In the genomic region with DNA sequence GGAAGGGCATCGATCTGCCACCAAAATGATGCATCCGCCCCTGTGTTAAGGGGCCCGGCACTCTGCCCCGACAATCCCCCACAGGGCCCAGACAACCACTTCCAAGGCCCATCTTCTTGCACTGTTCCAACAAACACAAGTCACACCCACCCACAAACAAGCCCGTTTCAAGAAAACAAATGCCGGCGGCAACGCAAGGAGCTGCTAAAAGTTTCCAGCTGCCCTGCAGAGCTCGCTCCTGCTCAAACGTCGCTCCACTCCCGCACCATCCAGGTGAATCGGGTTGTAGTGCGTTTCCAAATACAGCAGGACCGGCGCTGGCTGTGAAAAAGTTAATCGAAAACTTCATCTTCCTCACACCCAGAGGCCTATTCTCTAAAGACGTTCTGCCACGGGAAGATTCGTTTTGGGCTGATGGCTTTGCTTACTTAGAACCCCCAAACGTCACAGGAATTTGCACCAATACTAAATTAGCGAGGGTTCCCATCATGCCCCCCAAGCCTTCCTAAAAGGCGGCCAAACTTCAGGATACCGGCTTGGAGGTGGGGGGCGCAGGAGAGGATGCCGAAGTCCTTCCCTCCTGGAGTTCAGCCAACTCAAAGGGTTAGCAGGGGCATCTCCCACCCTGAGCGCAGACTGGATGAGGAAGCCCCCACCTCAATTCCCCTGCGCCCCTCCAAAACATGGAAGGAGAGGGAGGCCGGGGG, we compare ENCODE assay signal across 8 cellular contexts.
DNase-seq lines count a peak whose midpoint lies in the region; ATAC-seq lines count a peak whose summit lies in the region.

No MANE protein-coding gene starts in this region.

- H3K4me1 Mint-ChIP-seq in activated naive CD8-positive, alpha-beta T cell treated with anti-CD3 and anti-CD28 coated beads, Interleukin-2, amount 10 ng/mL, durations not matched to agents 7 days and 5 days, result peaks cover 37% of the 10 kb centered on the region

- no peaks in the 10 kb centered on the region for H3K27me3 Mint-ChIP-seq in activated naive CD8-positive, alpha-beta T cell treated with anti-CD3 and anti-CD28 coated beads, Interleukin-2, amount 10 ng/mL, durations not matched to agents 7 days and 5 days

- no peaks in the 10 kb centered on the region for H3K36me3 ChIP-seq in subcutaneous abdominal adipose tissue (ENCODE audit: control insufficient read depth in 5 of 5, insufficient read depth in 5 of 5, low read length in 5 of 5)

- no peaks in the 10 kb centered on the region for H3K9me3 Mint-ChIP-seq in activated naive CD8-positive, alpha-beta T cell treated with anti-CD3 and anti-CD28 coated beads, Interleukin-2, amount 10 ng/mL, durations not matched to agents 7 days and 5 days

- H3K36me3 Mint-ChIP-seq in activated naive CD8-positive, alpha-beta T cell treated with anti-CD3 and anti-CD28 coated beads, Interleukin-2, amount 10 ng/mL, durations not matched to agents 7 days and 5 days, result peaks cover 4% of the 10 kb centered on the region

- POLR2A ChIA-PET in activated naive CD8-positive, alpha-beta T cell treated with anti-CD3 and anti-CD28 coated beads, Interleukin-2, amount 10 ng/mL, durations not matched to agents 7 days and 5 days (lab: Charles Lee), result interaction anchor here (0.7 to 5.1 kb wide), 5 partner anchors 11 to 38 kb away, joined by 3 to 36 read pairs (median 5); no protein-coding TSS in a partner anchor

- no peaks in the 10 kb centered on the region for H3K9me3 ChIP-seq in subcutaneous abdominal adipose tissue (ENCODE audit: control insufficient read depth in 5 of 5, low read length in 5 of 5)

- H3K27ac ChIP-seq in subcutaneous abdominal adipose tissue (ENCODE audit: low read depth, low read length), result no peak overlapping the region

- no peak for ATAC-seq in activated naive CD8-positive, alpha-beta T cell treated with anti-CD3 and anti-CD28 coated beads, Interleukin-2, amount 10 ng/mL, durations not matched to agents 7 days and 5 days (ENCODE audit: low read depth)
- ATAC-seq in HG02588 (IDR thresholded peaks at IDR 0.05; ENCODE audit: unreplicated experiment) (no peak), HG03159 (IDR thresholded peaks at IDR 0.05; ENCODE audit: unreplicated experiment) (no peak)

- peak overlapping the region in 4 of 5 donors; percentile 61 to 82 (median 73) for H3K4me3 ChIP-seq in subcutaneous abdominal adipose tissue (ENCODE audit: low read depth in 1 of 5, low read length in 5 of 5)

- H3K27me3 ChIP-seq in subcutaneous abdominal adipose tissue (ENCODE audit: control insufficient read depth in 5 of 5, insufficient read depth in 4 of 5, low read length in 5 of 5), result peaks cover 0 to 5% (median 3%) of the 10 kb centered on the region in 5 donors

- H3K27ac Mint-ChIP-seq in activated naive CD8-positive, alpha-beta T cell treated with anti-CD3 and anti-CD28 coated beads, Interleukin-2, amount 10 ng/mL, durations not matched to agents 7 days and 5 days, result peak overlapping the region; percentile 74

- peaks cover 4 to 31% (median 26%) of the 10 kb centered on the region in 5 donors for H3K4me1 ChIP-seq in subcutaneous abdominal adipose tissue (ENCODE audit: control insufficient read depth in 5 of 5, insufficient read depth in 5 of 5, low read length in 5 of 5)

- H3K9ac ChIP-seq in subcutaneous abdominal adipose tissue (ENCODE audit: low read length in 5 of 5), result peak overlapping the region in 1 of 5 donors; percentile 17

- peak overlapping the region; percentile 86 for H3K4me3 Mint-ChIP-seq in activated naive CD8-positive, alpha-beta T cell treated with anti-CD3 and anti-CD28 coated beads, Interleukin-2, amount 10 ng/mL, durations not matched to agents 7 days and 5 days

- DNase-seq in NCI-H748 (lab: John Stamatoyannopoulos, UW; ENCODE audit: unreplicated experiment) (peak; percentile 6), NCI-H748 treated with DMSO at 0.1 percent for 48 hours (lab: John Stamatoyannopoulos, UW) (no peak), iPS-NIHi7 (ENCODE audit: extremely low spot score) (peak; percentile 25), NCI-H446 treated with DMSO at 0.1 percent for 48 hours (lab: John Stamatoyannopoulos, UW) (no peak)
- peak; percentile 37 for DNase-seq in activated naive CD8-positive, alpha-beta T cell treated with anti-CD3 and anti-CD28 coated beads, Interleukin-2, amount 10 ng/mL, durations not matched to agents 7 days and 5 days

Comparison
In these comparisons a context has a peak if more than half of its experiments do, and no peak if none do; other contexts are left out.
1. DNase-seq: peak in NCI-H748 (single experiment), activated naive CD8-positive, alpha-beta T cell treated with anti-CD3 and anti-CD28 coated beads, Interleukin-2, amount 10 ng/mL, durations not matched to agents 7 days and 5 days (single experiment) and iPS-NIHi7 (single experiment); none in NCI-H748 treated with DMSO at 0.1 percent for 48 hours (single experiment) and NCI-H446 treated with DMSO at 0.1 percent for 48 hours (single experiment).